ENCODE assay signal across 1 cellular context in the genomic region with DNA sequence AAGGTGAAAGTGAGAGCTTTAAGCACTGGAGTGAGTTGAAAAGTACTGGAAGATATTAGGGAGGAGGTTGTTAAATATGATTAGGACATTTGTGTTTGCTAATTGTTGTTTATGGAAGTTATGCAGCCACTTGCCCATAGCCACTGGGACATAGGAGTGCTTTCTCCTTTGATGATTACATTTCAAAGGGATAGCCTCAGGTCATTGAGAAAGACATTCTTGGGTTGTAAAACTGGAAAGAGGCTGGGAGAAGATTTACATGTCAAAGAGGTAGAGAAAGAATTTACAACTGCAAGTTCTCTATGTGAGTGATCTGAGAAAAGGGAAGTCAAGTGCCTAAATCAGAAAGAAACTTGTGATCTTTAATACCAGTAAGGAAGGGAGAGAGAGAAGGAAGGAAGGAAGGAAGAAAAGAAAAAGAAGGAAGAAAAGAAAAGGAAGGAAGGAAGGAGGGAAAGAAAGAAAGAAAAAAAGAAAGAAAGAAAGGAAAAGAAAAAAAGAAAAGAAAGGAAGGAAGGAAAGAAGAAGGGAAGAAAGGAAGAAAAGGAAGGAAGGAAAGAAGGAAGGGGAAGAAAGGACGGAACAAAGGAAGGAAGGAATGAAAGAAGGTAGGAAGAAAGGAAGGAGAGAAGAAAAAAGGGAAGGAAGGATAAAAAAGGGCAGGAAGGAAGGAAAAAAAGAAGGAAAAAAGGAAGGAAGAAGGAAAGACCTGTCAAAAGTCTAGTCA.
A peak's percentile ranks its signal among the peaks of the same experiment; 100 is the strongest.
TF ChIP-seq lines count a peak whose summit lies in the region.

No MANE protein-coding gene starts in this region.

TF ChIP-seq in H1, 55 proteins besides CTCF, POLR2A, EP300 and RAD21:
- TF ChIP-seq NANOG (IDR thresholded peaks at IDR 0.05; ENCODE audit: insufficient read depth, low read depth, low read length, poor library complexity, severe bottlenecking) = peak; percentile 78
- no peak for TF ChIP-seq USF2 (IDR thresholded peaks at IDR 0.05; ENCODE audit: low read length)
- TF ChIP-seq ATF2 (IDR thresholded peaks at IDR 0.05; ENCODE audit: low read length) = no peak
- 0 out of 2 replicates have a peak, but pooled peaks have one; percentile 28 for TF ChIP-seq EGR1 (IDR thresholded peaks at IDR 0.05; ENCODE audit: borderline replicate concordance, low read depth, low read length)
- TF ChIP-seq SP2 (IDR thresholded peaks at IDR 0.05; ENCODE audit: low read length) = no peak
- peak; percentile 34; the same call in 1 of the 2 replicates for TF ChIP-seq SP1 (IDR thresholded peaks at IDR 0.05; ENCODE audit: low read depth, low read length)
- TF ChIP-seq PHF8 (conservative IDR thresholded peaks at IDR 0.05; ENCODE audit: low read depth, low read length) = no peak
- peak; percentile 48; the same call in 1 of the 2 replicates for TF ChIP-seq CEBPB (IDR thresholded peaks at IDR 0.05; ENCODE audit: low read depth, low read length)
- peak in 1 of 2 experiments; percentile 23; a peak in 1 of 4 replicates for TF ChIP-seq HDAC2 (IDR thresholded peaks at IDR 0.05; ENCODE audit: borderline replicate concordance in 1 of 2, low read depth in 2 of 2, low read length in 2 of 2)
- TF ChIP-seq TEAD4 (IDR thresholded peaks at IDR 0.05; ENCODE audit: low read depth, low read length) = peak; percentile 83; the same call in 1 of the 2 replicates
- TF ChIP-seq, protein P1, sequence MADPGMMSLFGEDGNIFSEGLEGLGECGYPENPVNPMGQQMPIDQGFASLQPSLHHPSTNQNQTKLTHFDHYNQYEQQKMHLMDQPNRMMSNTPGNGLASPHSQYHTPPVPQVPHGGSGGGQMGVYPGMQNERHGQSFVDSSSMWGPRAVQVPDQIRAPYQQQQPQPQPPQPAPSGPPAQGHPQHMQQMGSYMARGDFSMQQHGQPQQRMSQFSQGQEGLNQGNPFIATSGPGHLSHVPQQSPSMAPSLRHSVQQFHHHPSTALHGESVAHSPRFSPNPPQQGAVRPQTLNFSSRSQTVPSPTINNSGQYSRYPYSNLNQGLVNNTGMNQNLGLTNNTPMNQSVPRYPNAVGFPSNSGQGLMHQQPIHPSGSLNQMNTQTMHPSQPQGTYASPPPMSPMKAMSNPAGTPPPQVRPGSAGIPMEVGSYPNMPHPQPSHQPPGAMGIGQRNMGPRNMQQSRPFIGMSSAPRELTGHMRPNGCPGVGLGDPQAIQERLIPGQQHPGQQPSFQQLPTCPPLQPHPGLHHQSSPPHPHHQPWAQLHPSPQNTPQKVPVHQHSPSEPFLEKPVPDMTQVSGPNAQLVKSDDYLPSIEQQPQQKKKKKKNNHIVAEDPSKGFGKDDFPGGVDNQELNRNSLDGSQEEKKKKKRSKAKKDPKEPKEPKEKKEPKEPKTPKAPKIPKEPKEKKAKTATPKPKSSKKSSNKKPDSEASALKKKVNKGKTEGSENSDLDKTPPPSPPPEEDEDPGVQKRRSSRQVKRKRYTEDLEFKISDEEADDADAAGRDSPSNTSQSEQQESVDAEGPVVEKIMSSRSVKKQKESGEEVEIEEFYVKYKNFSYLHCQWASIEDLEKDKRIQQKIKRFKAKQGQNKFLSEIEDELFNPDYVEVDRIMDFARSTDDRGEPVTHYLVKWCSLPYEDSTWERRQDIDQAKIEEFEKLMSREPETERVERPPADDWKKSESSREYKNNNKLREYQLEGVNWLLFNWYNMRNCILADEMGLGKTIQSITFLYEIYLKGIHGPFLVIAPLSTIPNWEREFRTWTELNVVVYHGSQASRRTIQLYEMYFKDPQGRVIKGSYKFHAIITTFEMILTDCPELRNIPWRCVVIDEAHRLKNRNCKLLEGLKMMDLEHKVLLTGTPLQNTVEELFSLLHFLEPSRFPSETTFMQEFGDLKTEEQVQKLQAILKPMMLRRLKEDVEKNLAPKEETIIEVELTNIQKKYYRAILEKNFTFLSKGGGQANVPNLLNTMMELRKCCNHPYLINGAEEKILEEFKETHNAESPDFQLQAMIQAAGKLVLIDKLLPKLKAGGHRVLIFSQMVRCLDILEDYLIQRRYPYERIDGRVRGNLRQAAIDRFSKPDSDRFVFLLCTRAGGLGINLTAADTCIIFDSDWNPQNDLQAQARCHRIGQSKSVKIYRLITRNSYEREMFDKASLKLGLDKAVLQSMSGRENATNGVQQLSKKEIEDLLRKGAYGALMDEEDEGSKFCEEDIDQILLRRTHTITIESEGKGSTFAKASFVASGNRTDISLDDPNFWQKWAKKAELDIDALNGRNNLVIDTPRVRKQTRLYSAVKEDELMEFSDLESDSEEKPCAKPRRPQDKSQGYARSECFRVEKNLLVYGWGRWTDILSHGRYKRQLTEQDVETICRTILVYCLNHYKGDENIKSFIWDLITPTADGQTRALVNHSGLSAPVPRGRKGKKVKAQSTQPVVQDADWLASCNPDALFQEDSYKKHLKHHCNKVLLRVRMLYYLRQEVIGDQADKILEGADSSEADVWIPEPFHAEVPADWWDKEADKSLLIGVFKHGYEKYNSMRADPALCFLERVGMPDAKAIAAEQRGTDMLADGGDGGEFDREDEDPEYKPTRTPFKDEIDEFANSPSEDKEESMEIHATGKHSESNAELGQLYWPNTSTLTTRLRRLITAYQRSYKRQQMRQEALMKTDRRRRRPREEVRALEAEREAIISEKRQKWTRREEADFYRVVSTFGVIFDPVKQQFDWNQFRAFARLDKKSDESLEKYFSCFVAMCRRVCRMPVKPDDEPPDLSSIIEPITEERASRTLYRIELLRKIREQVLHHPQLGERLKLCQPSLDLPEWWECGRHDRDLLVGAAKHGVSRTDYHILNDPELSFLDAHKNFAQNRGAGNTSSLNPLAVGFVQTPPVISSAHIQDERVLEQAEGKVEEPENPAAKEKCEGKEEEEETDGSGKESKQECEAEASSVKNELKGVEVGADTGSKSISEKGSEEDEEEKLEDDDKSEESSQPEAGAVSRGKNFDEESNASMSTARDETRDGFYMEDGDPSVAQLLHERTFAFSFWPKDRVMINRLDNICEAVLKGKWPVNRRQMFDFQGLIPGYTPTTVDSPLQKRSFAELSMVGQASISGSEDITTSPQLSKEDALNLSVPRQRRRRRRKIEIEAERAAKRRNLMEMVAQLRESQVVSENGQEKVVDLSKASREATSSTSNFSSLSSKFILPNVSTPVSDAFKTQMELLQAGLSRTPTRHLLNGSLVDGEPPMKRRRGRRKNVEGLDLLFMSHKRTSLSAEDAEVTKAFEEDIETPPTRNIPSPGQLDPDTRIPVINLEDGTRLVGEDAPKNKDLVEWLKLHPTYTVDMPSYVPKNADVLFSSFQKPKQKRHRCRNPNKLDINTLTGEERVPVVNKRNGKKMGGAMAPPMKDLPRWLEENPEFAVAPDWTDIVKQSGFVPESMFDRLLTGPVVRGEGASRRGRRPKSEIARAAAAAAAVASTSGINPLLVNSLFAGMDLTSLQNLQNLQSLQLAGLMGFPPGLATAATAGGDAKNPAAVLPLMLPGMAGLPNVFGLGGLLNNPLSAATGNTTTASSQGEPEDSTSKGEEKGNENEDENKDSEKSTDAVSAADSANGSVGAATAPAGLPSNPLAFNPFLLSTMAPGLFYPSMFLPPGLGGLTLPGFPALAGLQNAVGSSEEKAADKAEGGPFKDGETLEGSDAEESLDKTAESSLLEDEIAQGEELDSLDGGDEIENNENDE (IDR thresholded peaks at IDR 0.05; ENCODE audit: insufficient replicate concordance, low read length) = peak; percentile 93
- TF ChIP-seq POU5F1 (IDR thresholded peaks at IDR 0.05; ENCODE audit: low read depth, low read length) = peak; percentile 76; the same call in 1 of the 2 replicates
